Comparison of ENCODE assay signal across 23 cellular contexts in genomic region chr13:103716689-103717088, GRCh38.
"Had no signal": no experiment of that assay in that cellular context is flagged by ENCODE, and none has a peak within 500 bp of the region (broad histone marks: within the 10 kb centered on the region; RNA-seq: fewer than 3 reads in every experiment).

No MANE protein-coding gene starts in this region.

- H3K9me3 ChIP-seq: esophagus muscularis mucosa, gastroesophageal sphincter, prostate gland, stomach, transverse colon, upper lobe of right lung, uterus had no signal

- DNase-seq: cerebellar nuclear complex; cortex of kidney; foreskin keratinocyte; kidney; mesenchymal stem cell; naive thymus-derived CD4-positive, alpha-beta T cell; nucleus accumbens; right cardiac atrium; sigmoid colon; stimulated activated CD4-positive, alpha-beta T cell treated with anti-CD3 and anti-CD28 coated beads, Interleukin-2, amount 100 ng/mL, for 24 hours; stimulated activated CD4-positive, alpha-beta T cell treated with anti-CD3 and anti-CD28 coated beads, Interleukin-4, amount 100 ng/mL, for 24 hours; stimulated activated naive CD4-positive, alpha-beta T cell treated with Interleukin-2 at 50 U/mL for 16 hours; stomach; transverse colon; upper lobe of right lung; uterus had no signal

- H3K9me3 Mint-ChIP-seq: nephron had no signal

- H3K4me1 Mint-ChIP-seq: mesothelial cell of epicardium; naive thymus-derived CD4-positive, alpha-beta T cell; nephron; stimulated activated effector memory CD8-positive, alpha-beta T cell treated with anti-CD3 and anti-CD28 coated beads, Interleukin-12 subunit alpha, Interleukin-12 subunit beta, amount 100 ng/mL, for 72 hours had no signal

- ATAC-seq: foreskin keratinocyte; gastroesophageal sphincter; naive thymus-derived CD4-positive, alpha-beta T cell; stimulated activated effector memory CD8-positive, alpha-beta T cell treated with anti-CD3 and anti-CD28 coated beads, Interleukin-12 subunit alpha, Interleukin-12 subunit beta, amount 100 ng/mL, for 72 hours; upper lobe of right lung had no signal

- H3K4me3 ChIP-seq: cardiac muscle cell, esophagus muscularis mucosa, gastroesophageal sphincter, prostate gland, sigmoid colon, stomach, transverse colon, upper lobe of right lung, uterus had no signal

- H3K4me1 ChIP-seq: esophagus muscularis mucosa, foreskin keratinocyte, gastroesophageal sphincter, prostate gland, sigmoid colon, stomach, transverse colon, upper lobe of right lung, uterus had no signal

- H3K27ac ChIP-seq: cardiac muscle cell, esophagus muscularis mucosa, foreskin keratinocyte, gastroesophageal sphincter, prostate gland, sigmoid colon, stomach, transverse colon, upper lobe of right lung, uterus had no signal

- H3K4me3 Mint-ChIP-seq: mesothelial cell of epicardium; naive thymus-derived CD4-positive, alpha-beta T cell; nephron; stimulated activated effector memory CD8-positive, alpha-beta T cell treated with anti-CD3 and anti-CD28 coated beads, Interleukin-12 subunit alpha, Interleukin-12 subunit beta, amount 100 ng/mL, for 72 hours had no signal

- H3K27ac Mint-ChIP-seq: mesothelial cell of epicardium; naive thymus-derived CD4-positive, alpha-beta T cell; nephron; stimulated activated effector memory CD8-positive, alpha-beta T cell treated with anti-CD3 and anti-CD28 coated beads, Interleukin-12 subunit alpha, Interleukin-12 subunit beta, amount 100 ng/mL, for 72 hours had no signal

- H3K27me3 Mint-ChIP-seq: naive thymus-derived CD4-positive, alpha-beta T cell had no signal

- H3K36me3 ChIP-seq: cardiac muscle cell, esophagus muscularis mucosa, gastroesophageal sphincter, prostate gland, sigmoid colon, stomach, transverse colon, upper lobe of right lung, uterus had no signal

- H3K36me3 Mint-ChIP-seq: mesothelial cell of epicardium; naive thymus-derived CD4-positive, alpha-beta T cell; stimulated activated effector memory CD8-positive, alpha-beta T cell treated with anti-CD3 and anti-CD28 coated beads, Interleukin-12 subunit alpha, Interleukin-12 subunit beta, amount 100 ng/mL, for 72 hours had no signal

- H3K27me3 ChIP-seq: cardiac muscle cell, esophagus muscularis mucosa, foreskin keratinocyte, gastroesophageal sphincter, sigmoid colon, stomach, transverse colon, upper lobe of right lung, uterus had no signal
